ENCODE assay signal across 2 cellular contexts in genomic region chr15:65411470-65412071, GRCh38.
TF ChIP-seq lines count a peak whose summit lies in the region.

No MANE protein-coding gene starts in this region.

TF ChIP-seq in A549, 52 proteins besides CTCF, POLR2A, EP300 and RAD21:
- TF ChIP-seq, protein P1, sequence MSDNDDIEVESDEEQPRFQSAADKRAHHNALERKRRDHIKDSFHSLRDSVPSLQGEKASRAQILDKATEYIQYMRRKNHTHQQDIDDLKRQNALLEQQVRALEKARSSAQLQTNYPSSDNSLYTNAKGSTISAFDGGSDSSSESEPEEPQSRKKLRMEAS (IDR thresholded peaks at IDR 0.05) = peak; percentile 68
- TF ChIP-seq KDM5A (IDR thresholded peaks at IDR 0.05) (no peak), CEBPB (IDR thresholded peaks at IDR 0.05) (0 out of 4 replicates have a peak, but pooled peaks of 1 of the 2 experiments have one; percentile 13), NR3C1 (IDR thresholded peaks at IDR 0.05) (no peak), FOSL2 (IDR thresholded peaks at IDR 0.05) (no peak), FOSL2 (CRISPR knock-in tag; IDR thresholded peaks at IDR 0.05) (peak; percentile 48; the same call in 1 of the 2 replicates), MAFK (IDR thresholded peaks at IDR 0.05; ENCODE audit: partially characterized antibody) (peak; percentile 23), ESRRA (IDR thresholded peaks at IDR 0.05; ENCODE audit: borderline replicate concordance, low read length) (no peak)
- TF ChIP-seq, protein P2, sequence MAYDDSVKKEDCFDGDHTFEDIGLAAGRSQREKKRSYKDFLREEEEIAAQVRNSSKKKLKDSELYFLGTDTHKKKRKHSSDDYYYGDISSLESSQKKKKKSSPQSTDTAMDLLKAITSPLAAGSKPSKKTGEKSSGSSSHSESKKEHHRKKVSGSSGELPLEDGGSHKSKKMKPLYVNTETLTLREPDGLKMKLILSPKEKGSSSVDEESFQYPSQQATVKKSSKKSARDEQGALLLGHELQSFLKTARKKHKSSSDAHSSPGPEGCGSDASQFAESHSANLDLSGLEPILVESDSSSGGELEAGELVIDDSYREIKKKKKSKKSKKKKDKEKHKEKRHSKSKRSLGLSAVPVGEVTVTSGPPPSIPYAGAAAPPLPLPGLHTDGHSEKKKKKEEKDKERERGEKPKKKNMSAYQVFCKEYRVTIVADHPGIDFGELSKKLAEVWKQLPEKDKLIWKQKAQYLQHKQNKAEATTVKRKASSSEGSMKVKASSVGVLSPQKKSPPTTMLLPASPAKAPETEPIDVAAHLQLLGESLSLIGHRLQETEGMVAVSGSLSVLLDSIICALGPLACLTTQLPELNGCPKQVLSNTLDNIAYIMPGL (CRISPR knock-in tag; IDR thresholded peaks at IDR 0.05; ENCODE audit: borderline replicate concordance) = no peak

TF ChIP-seq in GM12878, 131 proteins besides CTCF, POLR2A, EP300 and RAD21:
- TF ChIP-seq IKZF2 (IDR thresholded peaks at IDR 0.05) (peak; percentile 27 to 32; a peak in 2 of 4 replicates), EGR1 (IDR thresholded peaks at IDR 0.05; ENCODE audit: borderline replicate concordance in 1 of 2, low read depth in 2 of 2, low read length in 2 of 2) (no peak), MEF2B (IDR thresholded peaks at IDR 0.05; ENCODE audit: partially characterized antibody, poor library complexity, severe bottlenecking) (peak; percentile 29), DPF2 (IDR thresholded peaks at IDR 0.05) (peak; percentile 20; the same call in 1 of the 2 replicates), NFYA (IDR thresholded peaks at IDR 0.05; ENCODE audit: borderline replicate concordance, low read depth, low read length) (no peak), RUNX3 (IDR thresholded peaks at IDR 0.05; ENCODE audit: low read length) (0 out of 2 replicates have a peak, but pooled peaks have one; percentile 12), ZNF207 (IDR thresholded peaks at IDR 0.05; ENCODE audit: borderline replicate concordance) (no peak), PAX5 (IDR thresholded peaks at IDR 0.05; ENCODE audit: borderline replicate concordance, low read depth, low read length) (no peak), PKNOX1 (IDR thresholded peaks at IDR 0.05) (peak; percentile 49; the same call in 1 of the 2 replicates), ATF7 (IDR thresholded peaks at IDR 0.05; ENCODE audit: low read depth) (peak; percentile 65), HCFC1 (IDR thresholded peaks at IDR 0.05; ENCODE audit: low read length) (no peak), ZBED1 (IDR thresholded peaks at IDR 0.05; ENCODE audit: borderline replicate concordance) (no peak), SUZ12 (IDR thresholded peaks at IDR 0.05; ENCODE audit: unreplicated experiment) (no peak), MTA2 (IDR thresholded peaks at IDR 0.05; ENCODE audit: low read depth) (peak; percentile 70), SKIL (IDR thresholded peaks at IDR 0.05; ENCODE audit: low read depth, poor library complexity, severe bottlenecking) (no peak), SIX5 (IDR thresholded peaks at IDR 0.05; ENCODE audit: low read depth, low read length, severe bottlenecking) (no peak), CBX3 (IDR thresholded peaks at IDR 0.05; ENCODE audit: borderline replicate concordance, low read depth) (no peak), KDM1A (IDR thresholded peaks at IDR 0.05; ENCODE audit: borderline replicate concordance) (no peak), ZNF24 (IDR thresholded peaks at IDR 0.05) (peak; percentile 87), NFXL1 (IDR thresholded peaks at IDR 0.05; ENCODE audit: borderline replicate concordance) (no peak), BCL11A (IDR thresholded peaks at IDR 0.05; ENCODE audit: low read depth, low read length) (peak; percentile 26; the same call in 1 of the 2 replicates), MEF2A (IDR thresholded peaks at IDR 0.05; ENCODE audit: insufficient read depth, low read depth, low read length) (no peak), IKZF1 (conservative IDR thresholded peaks at IDR 0.05) (0 out of 2 replicates have a peak, but pooled peaks have one; percentile 21), JUND (IDR thresholded peaks at IDR 0.05; ENCODE audit: low read depth, low read length) (peak; percentile 17; the same call in 1 of the 2 replicates)
- TF ChIP-seq, protein P3, sequence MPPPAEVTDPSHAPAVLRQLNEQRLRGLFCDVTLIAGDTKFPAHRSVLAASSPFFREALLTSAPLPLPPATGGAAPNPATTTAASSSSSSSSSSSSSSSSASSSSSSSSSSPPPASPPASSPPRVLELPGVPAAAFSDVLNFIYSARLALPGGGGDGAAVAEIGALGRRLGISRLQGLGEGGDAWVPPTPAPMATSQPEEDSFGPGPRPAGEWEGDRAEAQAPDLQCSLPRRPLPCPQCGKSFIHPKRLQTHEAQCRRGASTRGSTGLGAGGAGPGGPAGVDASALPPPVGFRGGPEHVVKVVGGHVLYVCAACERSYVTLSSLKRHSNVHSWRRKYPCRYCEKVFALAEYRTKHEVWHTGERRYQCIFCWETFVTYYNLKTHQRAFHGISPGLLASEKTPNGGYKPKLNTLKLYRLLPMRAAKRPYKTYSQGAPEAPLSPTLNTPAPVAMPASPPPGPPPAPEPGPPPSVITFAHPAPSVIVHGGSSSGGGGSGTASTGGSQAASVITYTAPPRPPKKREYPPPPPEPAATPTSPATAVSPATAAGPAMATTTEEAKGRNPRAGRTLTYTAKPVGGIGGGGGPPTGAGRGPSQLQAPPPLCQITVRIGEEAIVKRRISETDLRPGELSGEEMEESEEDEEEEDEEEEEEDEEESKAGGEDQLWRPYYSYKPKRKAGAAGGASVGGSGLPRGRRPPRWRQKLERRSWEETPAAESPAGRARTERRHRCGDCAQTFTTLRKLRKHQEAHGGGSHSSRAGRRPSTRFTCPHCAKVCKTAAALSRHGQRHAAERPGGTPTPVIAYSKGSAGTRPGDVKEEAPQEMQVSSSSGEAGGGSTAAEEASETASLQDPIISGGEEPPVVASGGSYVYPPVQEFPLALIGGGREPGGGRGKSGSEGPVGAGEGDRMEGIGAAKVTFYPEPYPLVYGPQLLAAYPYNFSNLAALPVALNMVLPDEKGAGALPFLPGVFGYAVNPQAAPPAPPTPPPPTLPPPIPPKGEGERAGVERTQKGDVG (CRISPR knock-in tag; IDR thresholded peaks at IDR 0.05) = no peak
- TF ChIP-seq, protein P4, sequence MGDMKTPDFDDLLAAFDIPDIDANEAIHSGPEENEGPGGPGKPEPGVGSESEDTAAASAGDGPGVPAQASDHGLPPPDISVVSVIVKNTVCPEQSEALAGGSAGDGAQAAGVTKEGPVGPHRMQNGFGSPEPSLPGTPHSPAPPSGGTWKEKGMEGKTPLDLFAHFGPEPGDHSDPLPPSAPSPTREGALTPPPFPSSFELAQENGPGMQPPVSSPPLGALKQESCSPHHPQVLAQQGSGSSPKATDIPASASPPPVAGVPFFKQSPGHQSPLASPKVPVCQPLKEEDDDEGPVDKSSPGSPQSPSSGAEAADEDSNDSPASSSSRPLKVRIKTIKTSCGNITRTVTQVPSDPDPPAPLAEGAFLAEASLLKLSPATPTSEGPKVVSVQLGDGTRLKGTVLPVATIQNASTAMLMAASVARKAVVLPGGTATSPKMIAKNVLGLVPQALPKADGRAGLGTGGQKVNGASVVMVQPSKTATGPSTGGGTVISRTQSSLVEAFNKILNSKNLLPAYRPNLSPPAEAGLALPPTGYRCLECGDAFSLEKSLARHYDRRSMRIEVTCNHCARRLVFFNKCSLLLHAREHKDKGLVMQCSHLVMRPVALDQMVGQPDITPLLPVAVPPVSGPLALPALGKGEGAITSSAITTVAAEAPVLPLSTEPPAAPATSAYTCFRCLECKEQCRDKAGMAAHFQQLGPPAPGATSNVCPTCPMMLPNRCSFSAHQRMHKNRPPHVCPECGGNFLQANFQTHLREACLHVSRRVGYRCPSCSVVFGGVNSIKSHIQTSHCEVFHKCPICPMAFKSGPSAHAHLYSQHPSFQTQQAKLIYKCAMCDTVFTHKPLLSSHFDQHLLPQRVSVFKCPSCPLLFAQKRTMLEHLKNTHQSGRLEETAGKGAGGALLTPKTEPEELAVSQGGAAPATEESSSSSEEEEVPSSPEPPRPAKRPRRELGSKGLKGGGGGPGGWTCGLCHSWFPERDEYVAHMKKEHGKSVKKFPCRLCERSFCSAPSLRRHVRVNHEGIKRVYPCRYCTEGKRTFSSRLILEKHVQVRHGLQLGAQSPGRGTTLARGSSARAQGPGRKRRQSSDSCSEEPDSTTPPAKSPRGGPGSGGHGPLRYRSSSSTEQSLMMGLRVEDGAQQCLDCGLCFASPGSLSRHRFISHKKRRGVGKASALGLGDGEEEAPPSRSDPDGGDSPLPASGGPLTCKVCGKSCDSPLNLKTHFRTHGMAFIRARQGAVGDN (IDR thresholded peaks at IDR 0.05) = peak; percentile 56
- TF ChIP-seq, protein P5, sequence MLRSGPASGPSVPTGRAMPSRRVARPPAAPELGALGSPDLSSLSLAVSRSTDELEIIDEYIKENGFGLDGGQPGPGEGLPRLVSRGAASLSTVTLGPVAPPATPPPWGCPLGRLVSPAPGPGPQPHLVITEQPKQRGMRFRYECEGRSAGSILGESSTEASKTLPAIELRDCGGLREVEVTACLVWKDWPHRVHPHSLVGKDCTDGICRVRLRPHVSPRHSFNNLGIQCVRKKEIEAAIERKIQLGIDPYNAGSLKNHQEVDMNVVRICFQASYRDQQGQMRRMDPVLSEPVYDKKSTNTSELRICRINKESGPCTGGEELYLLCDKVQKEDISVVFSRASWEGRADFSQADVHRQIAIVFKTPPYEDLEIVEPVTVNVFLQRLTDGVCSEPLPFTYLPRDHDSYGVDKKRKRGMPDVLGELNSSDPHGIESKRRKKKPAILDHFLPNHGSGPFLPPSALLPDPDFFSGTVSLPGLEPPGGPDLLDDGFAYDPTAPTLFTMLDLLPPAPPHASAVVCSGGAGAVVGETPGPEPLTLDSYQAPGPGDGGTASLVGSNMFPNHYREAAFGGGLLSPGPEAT (IDR thresholded peaks at IDR 0.05; ENCODE audit: low read depth) = 0 out of 2 replicates have a peak, but pooled peaks have one; percentile 15
- TF ChIP-seq, protein P6, sequence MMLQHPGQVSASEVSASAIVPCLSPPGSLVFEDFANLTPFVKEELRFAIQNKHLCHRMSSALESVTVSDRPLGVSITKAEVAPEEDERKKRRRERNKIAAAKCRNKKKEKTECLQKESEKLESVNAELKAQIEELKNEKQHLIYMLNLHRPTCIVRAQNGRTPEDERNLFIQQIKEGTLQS (IDR thresholded peaks at IDR 0.05; ENCODE audit: borderline replicate concordance, extremely low read depth, low read depth, low read length) = no peak
- TF ChIP-seq, protein P7, sequence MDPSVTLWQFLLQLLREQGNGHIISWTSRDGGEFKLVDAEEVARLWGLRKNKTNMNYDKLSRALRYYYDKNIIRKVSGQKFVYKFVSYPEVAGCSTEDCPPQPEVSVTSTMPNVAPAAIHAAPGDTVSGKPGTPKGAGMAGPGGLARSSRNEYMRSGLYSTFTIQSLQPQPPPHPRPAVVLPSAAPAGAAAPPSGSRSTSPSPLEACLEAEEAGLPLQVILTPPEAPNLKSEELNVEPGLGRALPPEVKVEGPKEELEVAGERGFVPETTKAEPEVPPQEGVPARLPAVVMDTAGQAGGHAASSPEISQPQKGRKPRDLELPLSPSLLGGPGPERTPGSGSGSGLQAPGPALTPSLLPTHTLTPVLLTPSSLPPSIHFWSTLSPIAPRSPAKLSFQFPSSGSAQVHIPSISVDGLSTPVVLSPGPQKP (IDR thresholded peaks at IDR 0.05; ENCODE audit: low read depth, low read length) = no peak
- TF ChIP-seq, protein P8, sequence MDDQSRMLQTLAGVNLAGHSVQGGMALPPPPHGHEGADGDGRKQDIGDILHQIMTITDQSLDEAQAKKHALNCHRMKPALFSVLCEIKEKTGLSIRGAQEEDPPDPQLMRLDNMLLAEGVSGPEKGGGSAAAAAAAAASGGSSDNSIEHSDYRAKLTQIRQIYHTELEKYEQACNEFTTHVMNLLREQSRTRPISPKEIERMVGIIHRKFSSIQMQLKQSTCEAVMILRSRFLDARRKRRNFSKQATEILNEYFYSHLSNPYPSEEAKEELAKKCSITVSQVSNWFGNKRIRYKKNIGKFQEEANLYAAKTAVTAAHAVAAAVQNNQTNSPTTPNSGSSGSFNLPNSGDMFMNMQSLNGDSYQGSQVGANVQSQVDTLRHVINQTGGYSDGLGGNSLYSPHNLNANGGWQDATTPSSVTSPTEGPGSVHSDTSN (IDR thresholded peaks at IDR 0.05; ENCODE audit: insufficient replicate concordance, low read depth, low read length) = no peak
